In genomic region chr7:30626984-30627383, GRCh38 we compare ENCODE assay signal across 32 cellular contexts. TPM values are rescaled to one million over a fixed set of nuclear protein-coding genes. Genes with fewer than 3 reads are reported as not detected.
DNase-seq lines count a peak whose midpoint lies in the region; ATAC-seq lines count a peak whose summit lies in the region.
"Had no signal": no experiment of that assay in that cellular context is flagged by ENCODE, and none has a peak within 500 bp of the region (broad histone marks: within the 10 kb centered on the region; RNA-seq: fewer than 3 reads in every experiment).

No MANE protein-coding gene starts in this region.

- H3K9me3 Mint-ChIP-seq in activated T-cell treated with anti-CD3 and anti-CD28 coated beads, Interleukin-2, amount 50 U/mL, for 24 hours, result no peaks in the 10 kb centered on the region
- H3K9me3 Mint-ChIP-seq in activated naive CD8-positive, alpha-beta T cell (ENCODE audit: low read depth), result no peaks in the 10 kb centered on the region
- no peaks in the 10 kb centered on the region for H3K9me3 Mint-ChIP-seq in stimulated activated effector memory CD8-positive, alpha-beta T cell treated with anti-CD3 and anti-CD28 coated beads, Interleukin-12 subunit alpha, Interleukin-12 subunit beta, amount 100 ng/mL, for 72 hours
- H3K9me3 Mint-ChIP-seq: CD8-positive, alpha-beta memory T cell; memory B cell; neural crest cell; WTC11 had no signal

- no peaks in the 10 kb centered on the region for H3K27me3 Mint-ChIP-seq in activated T-cell treated with anti-CD3 and anti-CD28 coated beads, Interleukin-2, amount 50 U/mL, for 24 hours
- H3K27me3 Mint-ChIP-seq in T-helper 17 cell, result no peaks in the 10 kb centered on the region
- H3K27me3 Mint-ChIP-seq in activated naive CD8-positive, alpha-beta T cell, result no peaks in the 10 kb centered on the region
- H3K27me3 Mint-ChIP-seq: CD8-positive, alpha-beta memory T cell; memory B cell had no signal

- H3K27ac Mint-ChIP-seq in activated T-cell treated with anti-CD3 and anti-CD28 coated beads, Interleukin-2, amount 50 U/mL, for 24 hours, result peak overlapping the region; percentile 92
- H3K27ac Mint-ChIP-seq in T-helper 17 cell, result peak overlapping the region; percentile 72
- peak overlapping the region; percentile 61 for H3K27ac Mint-ChIP-seq in activated naive CD8-positive, alpha-beta T cell
- peak overlapping the region; percentile 88 for H3K27ac Mint-ChIP-seq in stimulated activated effector memory CD8-positive, alpha-beta T cell treated with anti-CD3 and anti-CD28 coated beads, Interleukin-12 subunit alpha, Interleukin-12 subunit beta, amount 100 ng/mL, for 72 hours
- H3K27ac Mint-ChIP-seq: memory B cell, WTC11 had no signal

- H3K4me3 Mint-ChIP-seq in activated T-cell treated with anti-CD3 and anti-CD28 coated beads, Interleukin-2, amount 50 U/mL, for 24 hours, result no peak overlapping the region
- H3K4me3 Mint-ChIP-seq in T-helper 17 cell, result no peak overlapping the region
- no peak overlapping the region for H3K4me3 Mint-ChIP-seq in activated naive CD8-positive, alpha-beta T cell
- peak overlapping the region; percentile 6 for H3K4me3 Mint-ChIP-seq in stimulated activated effector memory CD8-positive, alpha-beta T cell treated with anti-CD3 and anti-CD28 coated beads, Interleukin-12 subunit alpha, Interleukin-12 subunit beta, amount 100 ng/mL, for 72 hours
- H3K4me3 Mint-ChIP-seq: CD8-positive, alpha-beta memory T cell; memory B cell; neural crest cell; WTC11 had no signal

- no peak for DNase-seq in activated T-cell treated with anti-CD3 and anti-CD28 coated beads, Interleukin-2, amount 50 U/mL, for 24 hours
- DNase-seq in activated T-cell treated with anti-CD3 and anti-CD28 coated beads for 4 hours (no peak), T-helper 17 cell (no peak), activated gamma-delta T cell treated with Interleukin-2 at 50 U/mL for 16 hours (no peak)
- no peak for DNase-seq in stimulated activated effector memory CD8-positive, alpha-beta T cell treated with anti-CD3 and anti-CD28 coated beads, Interleukin-12 subunit alpha, Interleukin-12 subunit beta, amount 100 ng/mL, for 72 hours (ENCODE audit: low spot score in 2 of 2)
- no peak for DNase-seq in stimulated activated naive CD4-positive, alpha-beta T cell (lab: John Stamatoyannopoulos, UW)
- DNase-seq: activated effector memory CD4-positive, alpha-beta T cell treated with Interleukin-2 at 50 U/mL for 16 hours; amygdala; brain microvascular endothelial cell; CD8-positive, alpha-beta memory T cell; cerebellar nuclear complex; EL; foreskin fibroblast; heart left ventricle; islet precursor cell; KBM-7; left lung; NCI-H1092; NCI-H1694 treated with DMSO at 0.1 percent for 48 hours; NCI-H446; NCI-H774; retina; SW 1271 had no signal

- H3K4me1 Mint-ChIP-seq in activated T-cell treated with anti-CD3 and anti-CD28 coated beads, Interleukin-2, amount 50 U/mL, for 24 hours (ENCODE audit: low read depth), result peaks cover 34% of the 10 kb centered on the region
- peaks cover 6% of the 10 kb centered on the region for H3K4me1 Mint-ChIP-seq in T-helper 17 cell
- peaks cover 6% of the 10 kb centered on the region for H3K4me1 Mint-ChIP-seq in activated naive CD8-positive, alpha-beta T cell (ENCODE audit: low read depth)
- peaks cover 15% of the 10 kb centered on the region for H3K4me1 Mint-ChIP-seq in stimulated activated effector memory CD8-positive, alpha-beta T cell treated with anti-CD3 and anti-CD28 coated beads, Interleukin-12 subunit alpha, Interleukin-12 subunit beta, amount 100 ng/mL, for 72 hours
- H3K4me1 Mint-ChIP-seq: memory B cell, neural crest cell, WTC11 had no signal

- ATAC-seq in T-helper 17 cell, result no peak
- ATAC-seq in stimulated activated effector memory CD8-positive, alpha-beta T cell treated with anti-CD3 and anti-CD28 coated beads, Interleukin-12 subunit alpha, Interleukin-12 subunit beta, amount 100 ng/mL, for 72 hours, result peak; percentile 71
- ATAC-seq: esophagus mucosa, left lung, WTC11 had no signal

- H3K9me3 ChIP-seq in T-helper 17 cell (ENCODE audit: control insufficient read depth, low read length, poor library complexity, severe bottlenecking), result no peaks in the 10 kb centered on the region
- H3K9me3 ChIP-seq: heart left ventricle, left lung, tibial nerve had no signal

- peaks cover 98% of the 10 kb centered on the region for H3K36me3 Mint-ChIP-seq in activated T-cell treated with anti-CD3 and anti-CD28 coated beads, Interleukin-2, amount 50 U/mL, for 24 hours (ENCODE audit: low read depth)
- peaks cover 7% of the 10 kb centered on the region for H3K36me3 Mint-ChIP-seq in T-helper 17 cell (ENCODE audit: low read depth)
- H3K36me3 Mint-ChIP-seq in activated naive CD8-positive, alpha-beta T cell, result peaks cover 17% of the 10 kb centered on the region
- H3K36me3 Mint-ChIP-seq in stimulated activated effector memory CD8-positive, alpha-beta T cell treated with anti-CD3 and anti-CD28 coated beads, Interleukin-12 subunit alpha, Interleukin-12 subunit beta, amount 100 ng/mL, for 72 hours, result peaks cover 100% of the 10 kb centered on the region

RNA-seq across cellular contexts. Expression of gene GARS1, which starts 32.3 kb away (rescaled TPM):
- total RNA-seq in T-helper 17 cell, result 100 to 1,000 TPM in 1 of 2 donors, 10 to 100 TPM in 1; 84.6 to 114 TPM

RNA-seq across cellular contexts. Expression of gene CRHR2, which starts 55.3 kb away (rescaled TPM):
- not detected for total RNA-seq in T-helper 17 cell
- total RNA-seq: CD8-positive, alpha-beta memory T cell; dermis microvascular lymphatic vessel endothelial cell; esophagus mucosa; HT-29; M059J; neural crest cell had no signal
